Comparison of ENCODE assay signal across 6 cellular contexts in genomic region chr4:675036-675804, GRCh38. TPM values are rescaled to one million over a fixed set of nuclear protein-coding genes. Genes with fewer than 3 reads are reported as not detected.
A peak's percentile ranks its signal among the peaks of the same experiment; 100 is the strongest.
DNase-seq lines count a peak whose midpoint lies in the region; ATAC-seq, FAIRE-seq and TF ChIP-seq lines count a peak whose summit lies in the region.

No MANE protein-coding gene starts in this region.

- H3K27ac Mint-ChIP-seq in CD4-positive, CD25-positive, alpha-beta regulatory T cell, result peak overlapping the region in 2 of 3 donors; percentile 20 to 94

- peaks cover 6% of the 10 kb centered on the region for H3K27me3 Mint-ChIP-seq in CD4-positive, CD25-positive, alpha-beta regulatory T cell

- no peak for TF ChIP-seq CTCF in prostate gland (IDR thresholded peaks at IDR 0.05)

- 54% methylated on average over 22 of the region's 23 CpGs for WGBS in prostate gland

- no peak overlapping the region for H3K4me3 ChIP-seq in CD4-positive, CD25-positive, alpha-beta regulatory T cell (ENCODE audit: low read depth, low read length)
- H3K4me3 ChIP-seq in prostate gland, result peak overlapping the region; percentile 86 to 99

- H3K27ac ChIP-seq in CD4-positive, CD25-positive, alpha-beta regulatory T cell (ENCODE audit: insufficient read depth, low read length, poor library complexity, severe bottlenecking), result peak overlapping the region; percentile 97
- peak overlapping the region; percentile 94 to 98 for H3K27ac ChIP-seq in prostate gland

- peak overlapping the region; percentile 69 to 97 (median 90) for H3K4me3 Mint-ChIP-seq in CD4-positive, CD25-positive, alpha-beta regulatory T cell

- DNase-seq in CD4-positive, CD25-positive, alpha-beta regulatory T cell, result no peak
- DNase-seq in dermis blood vessel endothelial cell (peak; percentile 28), prostate gland (ENCODE audit: low spot score) (no peak), epidermal melanocyte (ENCODE audit: insufficient read length, low spot score) (no peak), HTR-8/SVneo (ENCODE audit: insufficient read length, low spot score) (no peak)

- no peaks in the 10 kb centered on the region for H3K9me3 Mint-ChIP-seq in CD4-positive, CD25-positive, alpha-beta regulatory T cell

- no peaks in the 10 kb centered on the region for H3K27me3 ChIP-seq in CD4-positive, CD25-positive, alpha-beta regulatory T cell (ENCODE audit: control insufficient read depth, insufficient read depth, low read length)
- no peaks in the 10 kb centered on the region for H3K27me3 ChIP-seq in prostate gland (replicated peaks; ENCODE audit: insufficient read depth)

- no peaks in the 10 kb centered on the region for H3K9me3 ChIP-seq in CD4-positive, CD25-positive, alpha-beta regulatory T cell (ENCODE audit: control insufficient read depth in 2 of 2, low read length in 2 of 2)
- H3K9me3 ChIP-seq in prostate gland, result no peaks in the 10 kb centered on the region

- peaks cover 10% of the 10 kb centered on the region for H3K36me3 Mint-ChIP-seq in CD4-positive, CD25-positive, alpha-beta regulatory T cell

- intact Hi-C loops in prostate gland (cut with DNase I), result loop anchor here (5.0 to 10.0 kb wide), 3 partner anchors 107 to 340 kb away; partner anchors contain the start of gene ZNF141

- ATAC-seq in CD4-positive, CD25-positive, alpha-beta regulatory T cell (ENCODE audit: low read depth in 2 of 2), result no peak
- peak; percentile 2 for ATAC-seq in HG03432 (IDR thresholded peaks at IDR 0.05; ENCODE audit: unreplicated experiment)

- peaks cover 22% of the 10 kb centered on the region for H3K36me3 ChIP-seq in CD4-positive, CD25-positive, alpha-beta regulatory T cell (ENCODE audit: control insufficient read depth, insufficient read depth, low read length)
- peaks cover 0 to 6% of the 10 kb centered on the region in 2 donors for H3K36me3 ChIP-seq in prostate gland

- peaks cover 0 to 18% (median 0%) of the 10 kb centered on the region in 4 donors for H3K4me1 Mint-ChIP-seq in CD4-positive, CD25-positive, alpha-beta regulatory T cell

- FAIRE-seq in HTR-8/SVneo (lab: Jason Lieb, UNC), result no peak

- H3K4me1 ChIP-seq in CD4-positive, CD25-positive, alpha-beta regulatory T cell (ENCODE audit: control insufficient read depth, insufficient read depth, low read length, poor library complexity, severe bottlenecking), result peaks cover 23% of the 10 kb centered on the region
- H3K4me1 ChIP-seq in prostate gland (replicated peaks), result peaks cover 20% of the 10 kb centered on the region

- no peak for TF ChIP-seq POLR2A in prostate gland (IDR thresholded peaks at IDR 0.05)

RNA-seq across cellular contexts. Expression of gene MYL5, which starts 0.9 kb away (rescaled TPM):
- 13.9 TPM for total RNA-seq in CD4-positive, CD25-positive, alpha-beta regulatory T cell
- polyA plus RNA-seq in CD4-positive, CD25-positive, alpha-beta regulatory T cell, result 1 to 10 TPM; 3.3 to 4.8 (median 4.6) TPM
- total RNA-seq in dermis blood vessel endothelial cell (7.3 and 13.6 TPM in 2 replicates), prostate gland (10 to 100 TPM; 14.6 to 25.7 TPM)

RNA-seq across cellular contexts. Expression of gene ATP5ME, which starts 1.1 kb away (rescaled TPM):
- 123 TPM for total RNA-seq in CD4-positive, CD25-positive, alpha-beta regulatory T cell
- 100 to 1,000 TPM; 386 to 442 (median 418) TPM for polyA plus RNA-seq in CD4-positive, CD25-positive, alpha-beta regulatory T cell
- total RNA-seq in dermis blood vessel endothelial cell (95.5 and 96.7 TPM in 2 replicates), prostate gland (100 to 1,000 TPM; 148 to 313 TPM)

RNA-seq across cellular contexts. Expression of gene SLC49A3, which starts 13.7 kb away (rescaled TPM):
- total RNA-seq in CD4-positive, CD25-positive, alpha-beta regulatory T cell, result 2.6 TPM
- polyA plus RNA-seq in CD4-positive, CD25-positive, alpha-beta regulatory T cell, result under 1 TPM; 0.32 to 0.84 (median 0.59) TPM
- total RNA-seq in dermis blood vessel endothelial cell (9.9 and 10.6 TPM in 2 replicates), prostate gland (10 to 100 TPM in 1 of 2 donors, 1 to 10 TPM in 1; 2.6 to 11.0 TPM)

RNA-seq across cellular contexts. Expression of gene PCGF3, which starts 30.4 kb away (rescaled TPM):
- 71.8 TPM for total RNA-seq in CD4-positive, CD25-positive, alpha-beta regulatory T cell
- polyA plus RNA-seq in CD4-positive, CD25-positive, alpha-beta regulatory T cell, result 1 to 10 TPM; 3.2 to 6.1 (median 4.6) TPM
- 64.3 and 104 TPM in 2 replicates for total RNA-seq in dermis blood vessel endothelial cell
- total RNA-seq in prostate gland, result 100 to 1,000 TPM in 1 of 2 donors, 10 to 100 TPM in 1; 59.0 to 135 TPM

RNA-seq across cellular contexts. Expression of gene PDE6B, which starts 49.8 kb away (rescaled TPM):
- total RNA-seq in CD4-positive, CD25-positive, alpha-beta regulatory T cell, result 12.3 TPM
- polyA plus RNA-seq in CD4-positive, CD25-positive, alpha-beta regulatory T cell, result 10 to 100 TPM; 13.6 to 19.8 (median 16.4) TPM
- total RNA-seq in dermis blood vessel endothelial cell (7.3 and 7.5 TPM in 2 replicates), prostate gland (1 to 10 TPM; 8.0 to 9.3 TPM)
